Comparison of ENCODE assay signal across 2 cellular contexts in the genomic region with DNA sequence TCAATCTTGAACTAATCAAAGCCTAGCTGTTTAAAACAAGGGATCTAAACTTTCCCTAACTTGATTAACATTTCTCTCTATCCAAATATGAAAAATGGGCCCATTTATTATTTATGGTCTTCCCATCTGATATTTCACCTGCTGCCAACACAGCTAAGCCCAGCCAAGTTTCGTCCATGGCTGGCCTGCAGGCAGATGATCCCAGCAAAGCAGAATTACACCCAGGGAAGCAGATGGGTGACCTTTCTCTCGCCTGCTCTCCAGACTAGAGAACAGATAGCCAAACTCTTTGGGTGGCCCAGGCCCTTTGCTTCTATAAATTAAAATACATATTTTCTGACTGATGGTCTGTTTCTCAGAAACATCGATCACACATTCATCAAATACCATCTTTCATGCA.
TF ChIP-seq lines count a peak whose summit lies in the region.

No MANE protein-coding gene starts in this region.

TF ChIP-seq in SK-N-SH, 30 proteins besides CTCF, POLR2A, EP300 and RAD21 (continued from another document):
- no peak for TF ChIP-seq MAX (IDR thresholded peaks at IDR 0.05; ENCODE audit: low read depth)
- TF ChIP-seq NFIC (IDR thresholded peaks at IDR 0.05; ENCODE audit: borderline replicate concordance), result no peak
- no peak for TF ChIP-seq GABPA (IDR thresholded peaks at IDR 0.05; ENCODE audit: low read depth)
- no peak for TF ChIP-seq FOXM1 (IDR thresholded peaks at IDR 0.05; ENCODE audit: low read depth)

TF ChIP-seq in SK-N-SH treated with all-trans-retinoic acid at 6 μM for 48 hours, 23 proteins besides CTCF, POLR2A, EP300 and RAD21 (continued from another document):
- TF ChIP-seq POU6F1 (CRISPR knock-in tag; IDR thresholded peaks at IDR 0.05; ENCODE audit: borderline replicate concordance, low read depth) (no peak), ZFP30 (CRISPR knock-in tag; IDR thresholded peaks at IDR 0.05) (no peak), GLIS3 (CRISPR knock-in tag; IDR thresholded peaks at IDR 0.05) (no peak)
